Comparison of ENCODE assay signal across 8 cellular contexts in the genomic region with DNA sequence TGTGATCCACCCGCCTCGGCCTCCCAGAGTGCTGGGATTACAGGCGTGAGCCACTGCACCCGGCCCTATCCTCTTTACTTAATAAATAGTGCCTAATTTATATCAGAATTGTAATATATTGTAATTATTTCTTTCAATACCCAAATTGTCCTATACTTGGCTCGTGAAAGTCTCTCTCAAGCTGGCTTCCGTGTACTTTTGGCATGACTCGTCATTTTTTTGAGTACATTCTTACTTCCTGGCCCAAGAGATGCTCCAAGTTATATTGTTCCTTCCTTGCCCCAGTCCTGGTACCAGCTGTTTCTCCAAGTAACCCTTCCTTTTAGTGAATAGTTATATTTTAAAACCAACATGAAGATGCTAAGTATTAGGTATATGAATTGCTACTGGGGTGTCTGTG.
"Had no signal": no experiment of that assay in that cellular context is flagged by ENCODE, and none has a peak within 500 bp of the region (broad histone marks: within the 10 kb centered on the region; RNA-seq: fewer than 3 reads in every experiment).

No MANE protein-coding gene starts in this region.

- H3K4me1 ChIP-seq: HAP-1 had no signal

- H3K27ac Mint-ChIP-seq: HFFc6 had no signal

- H3K4me1 Mint-ChIP-seq: GM23338, IgD-negative memory B cell had no signal

- H3K36me3 Mint-ChIP-seq: IgD-negative memory B cell had no signal

- FAIRE-seq: HTR-8/SVneo had no signal

- H3K9me3 ChIP-seq: HAP-1 had no signal

- H3K9me3 Mint-ChIP-seq: GM23338, HFFc6, IgD-negative memory B cell had no signal

- H3K4me3 ChIP-seq: GM23338, HAP-1 had no signal

- H2AFZ ChIP-seq: GM23338 had no signal

- H3K36me3 ChIP-seq: HAP-1 had no signal

- H3K4me3 Mint-ChIP-seq: GM23338, HFFc6, IgD-negative memory B cell had no signal

- ATAC-seq: GM23338, HCT116 had no signal

- DNase-seq: H7, HFFc6, KG1 had no signal

- H3K4me2 ChIP-seq: GM23338 had no signal
